ENCODE assay signal across 17 cellular contexts in genomic region chr1:156258859-156259258, GRCh38. TPM values are rescaled to one million over a fixed set of nuclear protein-coding genes. Genes with fewer than 3 reads are reported as not detected.
A peak's percentile ranks its signal among the peaks of the same experiment; 100 is the strongest.
DNase-seq lines count a peak whose midpoint lies in the region; ATAC-seq, FAIRE-seq and TF ChIP-seq lines count a peak whose summit lies in the region.
"Had no signal": no experiment of that assay in that cellular context is flagged by ENCODE, and none has a peak within 500 bp of the region (broad histone marks: within the 10 kb centered on the region; RNA-seq: fewer than 3 reads in every experiment).

No MANE protein-coding gene starts in this region.

- CTCF ChIA-PET in RWPE1 (lab: Yijun Ruan, JAX) (interaction anchor here (0.7 kb wide), 1 partner anchor 194 kb away, joined by 3 read pairs; no protein-coding TSS in a partner anchor), HepG2 (lab: Yijun Ruan, JAX; ENCODE audit: low intra/inter-chr PET ratio, low total read pairs) (no interaction called here)

- peaks cover 40% of the 10 kb centered on the region for H3K36me3 ChIP-seq in bronchial epithelial cell (ENCODE audit: control insufficient read depth, insufficient read depth, low read length)
- H3K36me3 ChIP-seq in HepG2 (replicated peaks in 1 of 2; ENCODE audit: control insufficient read depth in 1 of 2, insufficient read depth in 2 of 2, low read length in 2 of 2): peaks cover 33 to 80% of the 10 kb centered on the region in 2 experiments

- TF ChIP-seq EP300 in HepG2 (IDR thresholded peaks at IDR 0.05; ENCODE audit: low read depth in 2 of 2, low read length in 2 of 2) (no peak), HepG2 (CRISPR knock-in tag; IDR thresholded peaks at IDR 0.05; ENCODE audit: borderline replicate concordance) (no peak)

- H3K4me2 ChIP-seq in HepG2 (ENCODE audit: low read depth, low read length): no peak overlapping the region

- no TSS peak for BruUV-seq in HepG2 (replicated peaks; lab: Mats Ljungman, UMichigan)

- intact Hi-C loops in HepG2 (cut with micrococcal nuclease; ENCODE audit: unreplicated experiment): no loop called here

- TF ChIP-seq POLR2A in HepG2 (IDR thresholded peaks at IDR 0.05; ENCODE audit: insufficient read depth in 1 of 2, low read depth in 2 of 2, low read length in 2 of 2): no peak

- WGBS in HepG2 (ENCODE audit: low lambda C conversion rate): 100% methylated on average over 5 of the region's 8 CpGs

- ATAC-seq in HepG2: no peak
- ATAC-seq: CD8-positive, alpha-beta T cell; HCT116 had no signal

- H3K9me3 ChIP-seq in HepG2 (ENCODE audit: low read length): no peaks in the 10 kb centered on the region
- H3K9me3 ChIP-seq: BLaER1 treated with 17β-estradiol and CSF1 and Interleukin-3, amounts not matched to agents 10 nM and 100 nM had no signal

- H3K9ac ChIP-seq in HepG2 (ENCODE audit: insufficient read depth, low read depth, low read length): no peak overlapping the region

- POLR2A ChIA-PET in RWPE1 (lab: Yijun Ruan, JAX; ENCODE audit: low non-redundant PET): no interaction called here
- POLR2A ChIA-PET in HepG2 (lab: Yijun Ruan, JAX): no interaction called here

- H3K27me3 ChIP-seq in bronchial epithelial cell (ENCODE audit: control insufficient read depth, insufficient read depth, low read length) (no peaks in the 10 kb centered on the region), HepG2 (ENCODE audit: control insufficient read depth in 1 of 2, insufficient read depth in 2 of 2, low read length in 2 of 2) (no peaks in the 10 kb centered on the region)
- H3K27me3 ChIP-seq: BLaER1 treated with 17β-estradiol and CSF1 and Interleukin-3, amounts not matched to agents 10 nM and 100 nM had no signal

- H4K20me1 ChIP-seq in HepG2 (ENCODE audit: insufficient read depth, low read length): no peaks in the 10 kb centered on the region

- in situ Hi-C loops in HepG2 (cut with HindIII; ENCODE audit: extremely low pct_ligation_motif_present, low pct_unique_long_range_greater_than_20kb): no loop called here

- no peak for TF ChIP-seq CTCF in RWPE1 (conservative IDR thresholded peaks at IDR 0.05; ENCODE audit: low read depth)
- no peak for TF ChIP-seq CTCF in bronchial epithelial cell (IDR thresholded peaks at IDR 0.05; ENCODE audit: insufficient read depth, low read length, severe bottlenecking)
- TF ChIP-seq CTCF in HepG2 (CRISPR knock-in tag; IDR thresholded peaks at IDR 0.05): no peak
- TF ChIP-seq CTCF in coronary artery (IDR thresholded peaks at IDR 0.05): no peak

- no peak for TF ChIP-seq RAD21 in HepG2 (CRISPR knock-in tag; IDR thresholded peaks at IDR 0.05)

- H3K79me2 ChIP-seq in HepG2 (ENCODE audit: insufficient read depth, low read length): no peaks in the 10 kb centered on the region

- H3K4me1 ChIP-seq in HepG2 (ENCODE audit: insufficient read depth, low read length): no peaks in the 10 kb centered on the region; the same call in 1 of the 2 replicates

- DNase-seq in RWPE1 (ENCODE audit: low spot score) (peak; percentile 79), bronchial epithelial cell (ENCODE audit: low read depth) (peak; percentile 86), epithelial cell of prostate (ENCODE audit: low read depth, low spot score) (peak; percentile 51), HepG2 (ENCODE audit: low spot score) (no peak), coronary artery (ENCODE audit: low spot score) (no peak), superior temporal gyrus (ENCODE audit: extremely low spot score) (no peak), NCI-H526 treated with DMSO at 0.1 percent for 48 hours (lab: John Stamatoyannopoulos, UW) (no peak)
- no peak for DNase-seq in stimulated activated CD4-positive, alpha-beta T cell treated with anti-CD3 and anti-CD28 coated beads, Interleukin-4, amount 100 ng/mL, for 1 hour
- DNase-seq: Calu3; CD8-positive, alpha-beta T cell; DMS79 treated with DMSO at 0.1 percent for 48 hours; GF-D8; GOT3; H7; HFFc6 had no signal

- no peak overlapping the region for H2AFZ ChIP-seq in HepG2 (ENCODE audit: low read length)

- H3K27ac ChIP-seq in RWPE1 (peak overlapping the region; percentile 97), epithelial cell of prostate (peak overlapping the region; percentile 10), HepG2 (ENCODE audit: extremely low read length, insufficient read depth, low read length) (no peak overlapping the region), coronary artery (no peak overlapping the region)
- H3K27ac ChIP-seq: BLaER1 treated with 17β-estradiol and CSF1 and Interleukin-3, amounts not matched to agents 10 nM and 100 nM had no signal

- H3K4me3 ChIP-seq in bronchial epithelial cell (ENCODE audit: low read depth, low read length) (no peak overlapping the region), HepG2 (replicated peaks in 1 of 3; ENCODE audit: insufficient read depth in 1 of 3, low read depth in 2 of 3, low read length in 3 of 3) (no peak overlapping the region), coronary artery (no peak overlapping the region)
- H3K4me3 ChIP-seq: BLaER1 treated with 17β-estradiol and CSF1 and Interleukin-3, amounts not matched to agents 10 nM and 100 nM had no signal

- no peak for FAIRE-seq in bronchial epithelial cell (lab: Jason Lieb, UNC)
- no peak for FAIRE-seq in HepG2 (lab: Jason Lieb, UNC)

RNA-seq across cellular contexts. Expression of gene PAQR6, which starts 11.0 kb away (rescaled TPM):
- 0.26 and 1.3 TPM in 2 replicates for total RNA-seq in bronchial epithelial cell
- total RNA-seq in HepG2 (2016; rRNA removed; fragmentation: Illumina TruSeq; extraction: Trizol): 0.14 and 0.82 TPM in 2 replicates
- total RNA-seq in HepG2 (2016; cell fraction: cytosol; rRNA removed; fragmentation: Illumina TruSeq; extraction: Trizol; ENCODE audit: low read depth): 0.26 TPM in 1 of 2 replicates, not detected in the other
- 0.10 and 0.71 TPM in 2 replicates for total RNA-seq in HepG2 (2016; cell fraction: insoluble cytoplasmic fraction; rRNA removed; fragmentation: Illumina TruSeq; extraction: Trizol)
- 0.34 and 0.43 TPM in 2 replicates for total RNA-seq in HepG2 (2016; cell fraction: membrane; rRNA removed; fragmentation: Illumina TruSeq; extraction: Trizol)
- total RNA-seq in HepG2 (2016; cell fraction: nucleus; rRNA removed; fragmentation: Illumina TruSeq; extraction: Trizol): 1.0 and 1.1 TPM in 2 replicates
- 1.4 and 2.0 TPM in 2 replicates for polyA plus RNA-seq in HepG2 (2011; rRNA removed)
- polyA plus RNA-seq in HepG2 (2011; cell fraction: cytosol; rRNA removed): 0.21 and 0.47 TPM in 2 replicates
- polyA plus RNA-seq in HepG2 (2011; cell fraction: nucleus; rRNA removed): 25.1 and 43.0 TPM in 2 replicates
- polyA plus RNA-seq in HepG2 (2012): 2.4 and 4.5 TPM in 2 replicates
- 0.09 and 0.17 TPM in 2 replicates for polyA plus RNA-seq in HepG2 (2016; cell fraction: cytosol; fragmentation: Illumina TruSeq; extraction: Trizol; ENCODE audit: low read depth)
- polyA plus RNA-seq in HepG2 (2016; cell fraction: insoluble cytoplasmic fraction; fragmentation: Illumina TruSeq; extraction: Trizol; ENCODE audit: low read depth): 0.32 and 0.57 TPM in 2 replicates
- 0.24 and 0.26 TPM in 2 replicates for polyA plus RNA-seq in HepG2 (2016; cell fraction: membrane; fragmentation: Illumina TruSeq; extraction: Trizol; ENCODE audit: low read depth)
- 3.7 and 4.1 TPM in 2 replicates for polyA plus RNA-seq in HepG2 (2016; cell fraction: nucleus; fragmentation: Illumina TruSeq; extraction: Trizol; ENCODE audit: insufficient read depth, low read depth)
- 0.98 and 1.0 TPM in 2 replicates for polyA minus RNA-seq in HepG2 (2011; rRNA and poly(A)+ RNA removed; ENCODE audit: low replicate concordance)
- 0.59 and 1.9 TPM in 2 replicates for polyA minus RNA-seq in HepG2 (2011; cell fraction: cytosol; rRNA and poly(A)+ RNA removed)
- polyA minus RNA-seq in HepG2 (2011; cell fraction: nucleus; rRNA and poly(A)+ RNA removed): 1.9 and 2.4 TPM in 2 replicates

RNA-seq across cellular contexts. Expression of gene BGLAP, which starts 16.9 kb away (rescaled TPM):
- 0.51 TPM in 1 of 2 replicates, not detected in the other for total RNA-seq in bronchial epithelial cell
- total RNA-seq in HepG2 (2016; rRNA removed; fragmentation: Illumina TruSeq; extraction: Trizol): 0.62 TPM in 1 of 2 replicates, not detected in the other
- total RNA-seq in HepG2 (2016; cell fraction: cytosol; rRNA removed; fragmentation: Illumina TruSeq; extraction: Trizol; ENCODE audit: low read depth): not detected in 2 replicates
- total RNA-seq in HepG2 (2016; cell fraction: insoluble cytoplasmic fraction; rRNA removed; fragmentation: Illumina TruSeq; extraction: Trizol): 0.32 TPM in 1 of 2 replicates, not detected in the other
- not detected in 2 replicates for total RNA-seq in HepG2 (2016; cell fraction: membrane; rRNA removed; fragmentation: Illumina TruSeq; extraction: Trizol)
- total RNA-seq in HepG2 (2016; cell fraction: nucleus; rRNA removed; fragmentation: Illumina TruSeq; extraction: Trizol): 1.1 and 1.5 TPM in 2 replicates
- 1.4 and 1.6 TPM in 2 replicates for polyA plus RNA-seq in HepG2 (2011; rRNA removed)
- 0.29 and 0.40 TPM in 2 replicates for polyA plus RNA-seq in HepG2 (2011; cell fraction: cytosol; rRNA removed)
- 9.8 and 12.1 TPM in 2 replicates for polyA plus RNA-seq in HepG2 (2011; cell fraction: nucleus; rRNA removed)
- polyA plus RNA-seq in HepG2 (2012): 1.3 TPM in 2 replicates
- not detected in 2 replicates for polyA plus RNA-seq in HepG2 (2016; cell fraction: cytosol; fragmentation: Illumina TruSeq; extraction: Trizol; ENCODE audit: low read depth)
- polyA plus RNA-seq in HepG2 (2016; cell fraction: insoluble cytoplasmic fraction; fragmentation: Illumina TruSeq; extraction: Trizol; ENCODE audit: low read depth): 0.29 TPM in 1 of 2 replicates, not detected in the other
- not detected in 2 replicates for polyA plus RNA-seq in HepG2 (2016; cell fraction: membrane; fragmentation: Illumina TruSeq; extraction: Trizol; ENCODE audit: low read depth)
- polyA plus RNA-seq in HepG2 (2016; cell fraction: nucleus; fragmentation: Illumina TruSeq; extraction: Trizol; ENCODE audit: insufficient read depth, low read depth): 2.1 TPM in 2 replicates
- polyA minus RNA-seq in HepG2 (2011; rRNA and poly(A)+ RNA removed; ENCODE audit: low replicate concordance): 1.4 and 2.2 TPM in 2 replicates
- polyA minus RNA-seq in HepG2 (2011; cell fraction: cytosol; rRNA and poly(A)+ RNA removed): not detected in 2 replicates
- 1.9 and 2.0 TPM in 2 replicates for polyA minus RNA-seq in HepG2 (2011; cell fraction: nucleus; rRNA and poly(A)+ RNA removed)

RNA-seq across cellular contexts. Expression of gene SMG5, which starts 23.8 kb away (rescaled TPM):
- total RNA-seq in bronchial epithelial cell: 57.4 and 67.0 TPM in 2 replicates
- total RNA-seq in HepG2 (2016; rRNA removed; fragmentation: Illumina TruSeq; extraction: Trizol): 63.3 and 84.0 TPM in 2 replicates
- total RNA-seq in HepG2 (2016; cell fraction: cytosol; rRNA removed; fragmentation: Illumina TruSeq; extraction: Trizol; ENCODE audit: low read depth): 12.6 and 13.1 TPM in 2 replicates
- total RNA-seq in HepG2 (2016; cell fraction: insoluble cytoplasmic fraction; rRNA removed; fragmentation: Illumina TruSeq; extraction: Trizol): 55.1 and 82.8 TPM in 2 replicates
- 44.2 and 45.4 TPM in 2 replicates for total RNA-seq in HepG2 (2016; cell fraction: membrane; rRNA removed; fragmentation: Illumina TruSeq; extraction: Trizol)
- 75.1 and 86.3 TPM in 2 replicates for total RNA-seq in HepG2 (2016; cell fraction: nucleus; rRNA removed; fragmentation: Illumina TruSeq; extraction: Trizol)
- 50.5 and 65.4 TPM in 2 replicates for polyA plus RNA-seq in HepG2 (2011; rRNA removed)
- 20.9 and 25.1 TPM in 2 replicates for polyA plus RNA-seq in HepG2 (2011; cell fraction: cytosol; rRNA removed)
- polyA plus RNA-seq in HepG2 (2011; cell fraction: nucleus; rRNA removed): 352 and 450 TPM in 2 replicates
- 45.3 and 71.3 TPM in 2 replicates for polyA plus RNA-seq in HepG2 (2012)
- 5.4 and 6.5 TPM in 2 replicates for polyA plus RNA-seq in HepG2 (2016; cell fraction: cytosol; fragmentation: Illumina TruSeq; extraction: Trizol; ENCODE audit: low read depth)
- 37.6 and 46.7 TPM in 2 replicates for polyA plus RNA-seq in HepG2 (2016; cell fraction: insoluble cytoplasmic fraction; fragmentation: Illumina TruSeq; extraction: Trizol; ENCODE audit: low read depth)
- 22.0 and 23.8 TPM in 2 replicates for polyA plus RNA-seq in HepG2 (2016; cell fraction: membrane; fragmentation: Illumina TruSeq; extraction: Trizol; ENCODE audit: low read depth)
- polyA plus RNA-seq in HepG2 (2016; cell fraction: nucleus; fragmentation: Illumina TruSeq; extraction: Trizol; ENCODE audit: insufficient read depth, low read depth): 139 and 147 TPM in 2 replicates
- 53.9 and 57.0 TPM in 2 replicates for polyA minus RNA-seq in HepG2 (2011; rRNA and poly(A)+ RNA removed; ENCODE audit: low replicate concordance)
- polyA minus RNA-seq in HepG2 (2011; cell fraction: cytosol; rRNA and poly(A)+ RNA removed): 10.8 and 16.1 TPM in 2 replicates
- 54.7 and 55.9 TPM in 2 replicates for polyA minus RNA-seq in HepG2 (2011; cell fraction: nucleus; rRNA and poly(A)+ RNA removed)

RNA-seq across cellular contexts. Expression of gene TMEM79, which starts 25.3 kb away (rescaled TPM):
- total RNA-seq in bronchial epithelial cell (7.1 and 30.7 TPM in 2 replicates), HepG2 (2016; rRNA removed; fragmentation: Illumina TruSeq; extraction: Trizol) (1.0 and 1.9 TPM in 2 replicates)
- total RNA-seq in HepG2 (2016; cell fraction: cytosol; rRNA removed; fragmentation: Illumina TruSeq; extraction: Trizol; ENCODE audit: low read depth): 1.1 and 1.5 TPM in 2 replicates
- 0.64 and 1.5 TPM in 2 replicates for total RNA-seq in HepG2 (2016; cell fraction: insoluble cytoplasmic fraction; rRNA removed; fragmentation: Illumina TruSeq; extraction: Trizol)
- total RNA-seq in HepG2 (2016; cell fraction: membrane; rRNA removed; fragmentation: Illumina TruSeq; extraction: Trizol): 1.1 and 1.3 TPM in 2 replicates
- total RNA-seq in HepG2 (2016; cell fraction: nucleus; rRNA removed; fragmentation: Illumina TruSeq; extraction: Trizol): 2.0 and 2.1 TPM in 2 replicates
- polyA plus RNA-seq in HepG2 (2011; rRNA removed): 0.99 and 1.2 TPM in 2 replicates
- 0.76 and 0.85 TPM in 2 replicates for polyA plus RNA-seq in HepG2 (2011; cell fraction: cytosol; rRNA removed)
- polyA plus RNA-seq in HepG2 (2011; cell fraction: nucleus; rRNA removed): 5.2 and 5.4 TPM in 2 replicates
- polyA plus RNA-seq in HepG2 (2012): 1.4 and 1.9 TPM in 2 replicates
- polyA plus RNA-seq in HepG2 (2016; cell fraction: cytosol; fragmentation: Illumina TruSeq; extraction: Trizol; ENCODE audit: low read depth): 0.53 and 0.85 TPM in 2 replicates
- polyA plus RNA-seq in HepG2 (2016; cell fraction: insoluble cytoplasmic fraction; fragmentation: Illumina TruSeq; extraction: Trizol; ENCODE audit: low read depth): 1.1 and 1.6 TPM in 2 replicates
- polyA plus RNA-seq in HepG2 (2016; cell fraction: membrane; fragmentation: Illumina TruSeq; extraction: Trizol; ENCODE audit: low read depth): 1.3 and 1.7 TPM in 2 replicates
- 5.3 and 6.9 TPM in 2 replicates for polyA plus RNA-seq in HepG2 (2016; cell fraction: nucleus; fragmentation: Illumina TruSeq; extraction: Trizol; ENCODE audit: insufficient read depth, low read depth)
- 2.6 and 8.0 TPM in 2 replicates for polyA minus RNA-seq in HepG2 (2011; rRNA and poly(A)+ RNA removed; ENCODE audit: low replicate concordance)
- polyA minus RNA-seq in HepG2 (2011; cell fraction: cytosol; rRNA and poly(A)+ RNA removed): 0.40 and 0.44 TPM in 2 replicates
- 3.3 and 5.2 TPM in 2 replicates for polyA minus RNA-seq in HepG2 (2011; cell fraction: nucleus; rRNA and poly(A)+ RNA removed)

RNA-seq across cellular contexts. Expression of gene GLMP, which starts 36.6 kb away (rescaled TPM):
- total RNA-seq in bronchial epithelial cell: 26.9 and 34.2 TPM in 2 replicates
- total RNA-seq in HepG2 (2016; rRNA removed; fragmentation: Illumina TruSeq; extraction: Trizol): 39.1 and 75.8 TPM in 2 replicates
- total RNA-seq in HepG2 (2016; cell fraction: cytosol; rRNA removed; fragmentation: Illumina TruSeq; extraction: Trizol; ENCODE audit: low read depth): 34.4 and 37.4 TPM in 2 replicates
- total RNA-seq in HepG2 (2016; cell fraction: insoluble cytoplasmic fraction; rRNA removed; fragmentation: Illumina TruSeq; extraction: Trizol): 35.7 and 69.6 TPM in 2 replicates
- 57.3 and 67.6 TPM in 2 replicates for total RNA-seq in HepG2 (2016; cell fraction: membrane; rRNA removed; fragmentation: Illumina TruSeq; extraction: Trizol)
- 62.3 and 73.9 TPM in 2 replicates for total RNA-seq in HepG2 (2016; cell fraction: nucleus; rRNA removed; fragmentation: Illumina TruSeq; extraction: Trizol)
- polyA plus RNA-seq in HepG2 (2011; rRNA removed): 41.4 and 44.6 TPM in 2 replicates
- polyA plus RNA-seq in HepG2 (2011; cell fraction: cytosol; rRNA removed): 38.5 and 52.1 TPM in 2 replicates
- polyA plus RNA-seq in HepG2 (2011; cell fraction: nucleus; rRNA removed): 27.1 and 28.7 TPM in 2 replicates
- polyA plus RNA-seq in HepG2 (2012): 36.7 and 48.6 TPM in 2 replicates
- 39.0 and 42.6 TPM in 2 replicates for polyA plus RNA-seq in HepG2 (2016; cell fraction: cytosol; fragmentation: Illumina TruSeq; extraction: Trizol; ENCODE audit: low read depth)
- polyA plus RNA-seq in HepG2 (2016; cell fraction: insoluble cytoplasmic fraction; fragmentation: Illumina TruSeq; extraction: Trizol; ENCODE audit: low read depth): 35.3 and 40.7 TPM in 2 replicates
- polyA plus RNA-seq in HepG2 (2016; cell fraction: membrane; fragmentation: Illumina TruSeq; extraction: Trizol; ENCODE audit: low read depth): 59.5 and 62.9 TPM in 2 replicates
- polyA plus RNA-seq in HepG2 (2016; cell fraction: nucleus; fragmentation: Illumina TruSeq; extraction: Trizol; ENCODE audit: insufficient read depth, low read depth): 102 and 103 TPM in 2 replicates
- 31.1 and 42.5 TPM in 2 replicates for polyA minus RNA-seq in HepG2 (2011; rRNA and poly(A)+ RNA removed; ENCODE audit: low replicate concordance)
- 12.0 and 17.1 TPM in 2 replicates for polyA minus RNA-seq in HepG2 (2011; cell fraction: cytosol; rRNA and poly(A)+ RNA removed)
- polyA minus RNA-seq in HepG2 (2011; cell fraction: nucleus; rRNA and poly(A)+ RNA removed): 14.3 and 17.9 TPM in 2 replicates

Comparison
In these comparisons a context has a peak if more than half of its experiments do, and no peak if none do; other contexts are left out.
1. DNase-seq: peak in RWPE1 (single experiment), bronchial epithelial cell (single experiment) and epithelial cell of prostate (single experiment); none in HepG2 (single experiment), coronary artery (single experiment), superior temporal gyrus (single experiment), stimulated activated CD4-positive, alpha-beta T cell treated with anti-CD3 and anti-CD28 coated beads, Interleukin-4, amount 100 ng/mL, for 1 hour (single experiment) and NCI-H526 treated with DMSO at 0.1 percent for 48 hours (single experiment).
2. H3K27ac ChIP-seq: peak in RWPE1 (single experiment) and epithelial cell of prostate (single experiment); none in HepG2 (single experiment) and coronary artery (0 of 2).